ENCODE assay signal across 1 cellular context in the genomic region with DNA sequence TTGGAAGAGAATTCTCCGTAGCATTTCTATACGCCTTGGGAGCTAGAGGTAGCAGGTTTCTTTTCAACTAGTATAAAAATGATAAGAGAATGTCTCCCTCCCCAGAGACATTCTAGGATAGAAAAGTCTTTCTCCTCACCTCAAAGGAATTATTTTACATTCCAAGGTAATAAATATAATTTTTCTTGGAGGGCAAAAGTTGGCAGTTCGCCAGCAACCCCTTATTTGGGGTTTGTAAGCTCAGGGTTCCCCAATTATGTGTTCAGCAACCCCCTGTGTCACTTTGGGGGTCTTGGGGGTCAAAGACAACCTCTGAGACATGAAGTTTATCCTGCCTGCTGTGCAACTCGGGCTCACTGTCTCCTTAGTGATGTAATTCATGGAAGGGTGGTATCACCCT.
TF ChIP-seq lines count a peak whose summit lies in the region.

No MANE protein-coding gene starts in this region.

TF ChIP-seq in SK-N-SH treated with all-trans-retinoic acid at 6 μM for 48 hours, 23 proteins besides CTCF, POLR2A, EP300 and RAD21 (continued from another document):
- no peak for TF ChIP-seq TSHZ2 (CRISPR knock-in tag; IDR thresholded peaks at IDR 0.05)
- no peak for TF ChIP-seq ESRRG (CRISPR knock-in tag; IDR thresholded peaks at IDR 0.05)
- TF ChIP-seq ZNF8 (CRISPR knock-in tag; IDR thresholded peaks at IDR 0.05) = no peak
- TF ChIP-seq RARB (CRISPR knock-in tag; IDR thresholded peaks at IDR 0.05) = no peak
- TF ChIP-seq OSR1 (CRISPR knock-in tag; IDR thresholded peaks at IDR 0.05) = no peak
- no peak for TF ChIP-seq PATZ1 (CRISPR knock-in tag; IDR thresholded peaks at IDR 0.05; ENCODE audit: borderline replicate concordance)
TF ChIP-seq in SK-N-SH treated with all-trans-retinoic acid at 6 μM for 48 hours: peak in this region for 0.
